In genomic region chr7:146660839-146661238, GRCh38 we compare ENCODE assay signal across 26 cellular contexts.
DNase-seq lines count a peak whose midpoint lies in the region; ATAC-seq and TF ChIP-seq lines count a peak whose summit lies in the region.
"Had no signal": no experiment of that assay in that cellular context is flagged by ENCODE, and none has a peak within 500 bp of the region (broad histone marks: within the 10 kb centered on the region; RNA-seq: fewer than 3 reads in every experiment).

No MANE protein-coding gene starts in this region.

- H3K4me3 ChIP-seq in choroid plexus epithelial cell (ENCODE audit: low read depth, low read length) = no peak overlapping the region
- no peak overlapping the region for H3K4me3 ChIP-seq in mammary epithelial cell (replicated peaks in 1 of 3; ENCODE audit: insufficient read depth in 1 of 3, low read depth in 2 of 3, low read length in 3 of 3)
- H3K4me3 ChIP-seq: adrenal gland, BLaER1, PC-9, sigmoid colon had no signal

- no peak overlapping the region for H3K27ac ChIP-seq in mammary epithelial cell (ENCODE audit: insufficient read depth, low read depth, low read length)
- H3K27ac ChIP-seq: adrenal gland, BLaER1, brain microvascular endothelial cell, HL-60, KMS-11, PC-9, sigmoid colon had no signal

- H3K4me1 ChIP-seq in mammary epithelial cell (ENCODE audit: insufficient read depth, low read length) = no peaks in the 10 kb centered on the region
- H3K4me1 ChIP-seq: adrenal gland, sigmoid colon had no signal

- no TSS peak for BruUV-seq in mammary epithelial cell (replicated peaks; lab: Mats Ljungman, UMichigan)

- DNase-seq in DMS79 (lab: John Stamatoyannopoulos, UW) (peak; percentile 64), NCI-H128 (lab: John Stamatoyannopoulos, UW; ENCODE audit: unreplicated experiment) (peak; percentile 10), NCI-H345 (lab: John Stamatoyannopoulos, UW) (peak; percentile 36), choroid plexus epithelial cell (ENCODE audit: low read depth) (peak; percentile 33), mammary epithelial cell (no peak), NCI-H226 (no peak), MV-4-11 (lab: John Stamatoyannopoulos, UW) (no peak)
- DNase-seq: ACHN; activated CD4-positive, alpha-beta T cell treated with anti-CD3 and anti-CD28 coated beads, Interleukin-2, amount 10 ng/mL, durations not matched to agents 7 days and 5 days; activated naive CD4-positive, alpha-beta T cell; activated T-cell treated with anti-CD3 and anti-CD28 coated beads, Interleukin-2, amount 50 U/mL, for 48 hours; adrenal gland; brain microvascular endothelial cell; naive B cell; NCI-H187 treated with DMSO at 0.1 percent for 48 hours; PC-9; Right ventricle myocardium superior; sigmoid colon; stimulated activated CD4-positive, alpha-beta T cell treated with anti-CD3 and anti-CD28 coated beads, Interleukin-4, amount 100 ng/mL, for 4 hours had no signal

- WGBS in mammary epithelial cell (ENCODE audit: low coverage, missing lambda C conversion rate) = 0% methylated on average over 5 of the region's 5 CpGs

- in situ Hi-C loops in mammary epithelial cell (cut with MboI; ENCODE audit: low sequenced_read_pairs in 2 of 2) = no loop called here

- no peak overlapping the region for H3K9ac ChIP-seq in mammary epithelial cell (ENCODE audit: insufficient read depth, low read length)
- H3K9ac ChIP-seq: BLaER1, KMS-11 had no signal

- no peak for TF ChIP-seq CTCF in choroid plexus epithelial cell (conservative IDR thresholded peaks at IDR 0.05; ENCODE audit: low read depth, low read length)
- TF ChIP-seq CTCF in mammary epithelial cell (conservative IDR thresholded peaks at IDR 0.05 in 1 of 2, IDR thresholded peaks at IDR 0.05 in 1 of 2; ENCODE audit: extremely low read depth in 1 of 2, insufficient read depth in 1 of 2, low read depth in 1 of 2, low read length in 2 of 2) = no peak

- H3K36me3 ChIP-seq in mammary epithelial cell (ENCODE audit: insufficient read depth, low read length) = no peaks in the 10 kb centered on the region
- H3K36me3 ChIP-seq: adrenal gland, BLaER1, brain microvascular endothelial cell, sigmoid colon had no signal

- no peak overlapping the region for H2AFZ ChIP-seq in mammary epithelial cell (ENCODE audit: low read depth, low read length)
- H2AFZ ChIP-seq: PC-9 had no signal

- no peaks in the 10 kb centered on the region for H3K27me3 ChIP-seq in mammary epithelial cell (ENCODE audit: insufficient read depth, low read length)
- H3K27me3 ChIP-seq: adrenal gland, BLaER1, brain microvascular endothelial cell, sigmoid colon had no signal

- no peaks in the 10 kb centered on the region for H4K20me1 ChIP-seq in mammary epithelial cell (ENCODE audit: insufficient read depth, low read length)
- H4K20me1 ChIP-seq: BLaER1 had no signal

- intact Hi-C loops in mammary epithelial cell (cut with micrococcal nuclease) = no loop called here

- ATAC-seq in HG02610 (IDR thresholded peaks at IDR 0.05; ENCODE audit: unreplicated experiment) = no peak
- ATAC-seq: left lobe of liver; stimulated activated memory B cell treated with anti-CD40 and anti-IgM and Interleukin-4, amounts not matched to agents 10 μg/mL and 1 μg/mL and 100 μg/mL, for 72 hours; WTC11 had no signal

- dilution Hi-C loops in mammary epithelial cell (cut with HindIII; ENCODE audit: low sequenced_read_pairs) = no loop called here

- peaks cover 12% of the 10 kb centered on the region for H3K9me3 ChIP-seq in mammary epithelial cell (replicated peaks; ENCODE audit: insufficient read depth, low read length)
- H3K9me3 ChIP-seq: adrenal gland, BLaER1, sigmoid colon had no signal

- no peaks in the 10 kb centered on the region for H3K79me2 ChIP-seq in mammary epithelial cell (ENCODE audit: insufficient read depth, low read length)

- CTCF ChIA-PET in mammary epithelial cell (lab: Charles Lee; ENCODE audit: low non-redundant PET) = no interaction called here

- H3K4me2 ChIP-seq in mammary epithelial cell (ENCODE audit: insufficient read depth, low read depth, low read length) = no peak overlapping the region
- H3K4me2 ChIP-seq: BLaER1, KMS-11, PC-9 had no signal

Comparison
In these comparisons a context has a peak if more than half of its experiments do, and no peak if none do; other contexts are left out.
1. DNase-seq: peak in DMS79 (single experiment), NCI-H128 (single experiment), NCI-H345 (single experiment) and choroid plexus epithelial cell (single experiment); none in mammary epithelial cell (single experiment), NCI-H226 (single experiment) and MV-4-11 (single experiment).